ENCODE assay signal across 8 cellular contexts in the genomic region with DNA sequence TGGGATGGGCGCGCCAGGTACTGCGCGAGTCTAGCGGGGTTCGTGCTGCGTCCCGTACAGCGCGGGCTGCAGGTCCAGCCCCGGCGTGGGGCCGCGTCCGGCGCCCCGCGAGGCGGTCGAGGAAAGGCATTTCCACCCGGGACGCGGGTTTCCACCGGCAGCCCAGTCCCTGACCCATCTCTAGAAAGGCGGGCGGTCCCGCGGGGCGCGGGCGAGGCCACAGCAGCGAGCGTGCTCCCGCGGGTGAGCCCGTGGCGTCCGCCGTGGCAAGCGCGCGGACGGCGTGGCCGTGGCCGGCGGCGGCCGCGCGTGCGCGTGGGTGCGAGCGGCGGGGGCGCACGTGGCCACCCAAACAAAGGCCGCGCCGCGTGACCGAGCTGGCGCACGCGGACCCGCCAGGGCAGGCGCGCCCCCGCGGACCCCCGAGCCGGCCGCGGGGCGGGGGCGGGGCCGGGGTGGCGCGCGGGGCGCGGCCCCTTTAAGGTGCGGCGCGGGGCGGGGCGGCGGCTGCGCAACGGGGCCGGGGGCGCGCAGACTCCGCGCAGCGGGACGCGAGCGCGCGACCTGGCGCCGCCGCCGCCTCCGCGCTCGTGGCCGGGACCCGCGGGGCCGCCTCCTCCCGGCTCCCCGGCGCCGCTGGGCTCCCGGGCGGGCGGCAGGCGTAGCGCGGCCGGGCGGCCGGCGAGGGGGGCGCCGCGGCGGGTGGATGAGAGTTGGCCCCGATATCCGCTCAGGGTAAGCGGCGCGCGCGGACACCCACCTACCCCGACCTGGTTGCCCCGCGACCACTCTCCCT. TPM values are rescaled to one million over a fixed set of nuclear protein-coding genes. Genes with fewer than 3 reads are reported as not detected.
DNase-seq lines count a peak whose midpoint lies in the region; ATAC-seq and TF ChIP-seq lines count a peak whose summit lies in the region.

No MANE protein-coding gene starts in this region.

- TF ChIP-seq POLR2A in gastroesophageal sphincter (IDR thresholded peaks at IDR 0.05): no peak

- H3K4me3 ChIP-seq in PC-9: peak overlapping the region; percentile 70
- peak overlapping the region; percentile 77 to 90 for H3K4me3 ChIP-seq in gastroesophageal sphincter
- H3K4me3 ChIP-seq in parathyroid adenoma (ENCODE audit: low read depth, low read length): peak overlapping the region; percentile 41

- H3K9me3 ChIP-seq in PC-9 (ENCODE audit: insufficient read depth, low read depth): peaks cover 5% of the 10 kb centered on the region; the same call in 1 of the 2 replicates
- peaks cover 0 to 5% (median 0%) of the 10 kb centered on the region in 3 donors for H3K9me3 ChIP-seq in gastroesophageal sphincter
- H3K9me3 ChIP-seq in parathyroid adenoma (ENCODE audit: control insufficient read depth, low read length): no peaks in the 10 kb centered on the region

- H3K27ac ChIP-seq in PC-9 (peak overlapping the region; percentile 85), gastroesophageal sphincter (peak overlapping the region in 3 of 4 donors; percentile 69 to 82 (median 70)), parathyroid adenoma (no peak overlapping the region)

- peak overlapping the region; percentile 66 for H2AFZ ChIP-seq in PC-9
- peak overlapping the region; percentile 73 for H2AFZ ChIP-seq in parathyroid adenoma

- H3K4me1 ChIP-seq in PC-9 (replicated peaks; ENCODE audit: insufficient read depth) (peaks cover 45% of the 10 kb centered on the region), gastroesophageal sphincter (peaks cover 0 to 52% (median 38%) of the 10 kb centered on the region in 3 donors), parathyroid adenoma (no peaks in the 10 kb centered on the region)

- CTCF ChIA-PET in PC-9 (lab: Charles Lee): no interaction called here

- BruUV-seq in PC-9 (replicated peaks; lab: Mats Ljungman, UMichigan): TSS peak; percentile 43

- peaks cover 5% of the 10 kb centered on the region; the same call in 1 of the 2 replicates for H3K36me3 ChIP-seq in PC-9 (ENCODE audit: low read depth)
- H3K36me3 ChIP-seq in gastroesophageal sphincter: no peaks in the 10 kb centered on the region
- no peaks in the 10 kb centered on the region for H3K36me3 ChIP-seq in parathyroid adenoma (ENCODE audit: control insufficient read depth, insufficient read depth, low read length)

- H3K9ac ChIP-seq in parathyroid adenoma: no peak overlapping the region

- peak; percentile 79 for DNase-seq in CD1c-positive myeloid dendritic cell (ENCODE audit: extremely low spot score)
- peak in 1 of 2 experiments; percentile 61 for DNase-seq in PC-9
- DNase-seq in activated gamma-delta T cell (lab: John Stamatoyannopoulos, UW): peak; percentile 52

- TF ChIP-seq CTCF in PC-9 (conservative IDR thresholded peaks at IDR 0.05) (no peak), gastroesophageal sphincter (IDR thresholded peaks at IDR 0.05) (peak in 1 of 4 experiments; percentile 9), parathyroid adenoma (IDR thresholded peaks at IDR 0.05) (no peak)

- H3K4me2 ChIP-seq in PC-9 (peak overlapping the region; percentile 95), parathyroid adenoma (ENCODE audit: low read length) (peak overlapping the region; percentile 80)

- peak; percentile 50 for ATAC-seq in GM21423 (IDR thresholded peaks at IDR 0.05; ENCODE audit: unreplicated experiment)
- ATAC-seq in gastroesophageal sphincter: peak; percentile 84
- no peak for ATAC-seq in HG03039 (IDR thresholded peaks at IDR 0.05; ENCODE audit: unreplicated experiment)
- no peak for ATAC-seq in HG03442 (IDR thresholded peaks at IDR 0.05; ENCODE audit: unreplicated experiment)

- TF ChIP-seq EP300 in gastroesophageal sphincter (IDR thresholded peaks at IDR 0.05): no peak

- peaks cover 38% of the 10 kb centered on the region for H4K20me1 ChIP-seq in PC-9 (ENCODE audit: insufficient read depth)

- POLR2A ChIA-PET in PC-9 (lab: Charles Lee; ENCODE audit: unreplicated experiment): no interaction called here

- H3F3A ChIP-seq in PC-9 (ENCODE audit: insufficient read depth, low read depth): peaks cover 25% of the 10 kb centered on the region

- WGBS in gastroesophageal sphincter (ENCODE audit: low coverage in 1 of 2), 2 donors: 0 to 4% methylated on average over 2 to 12 of the region's 141 CpGs

- H3K9me2 ChIP-seq in PC-9 (ENCODE audit: insufficient read depth): no peaks in the 10 kb centered on the region

- intact Hi-C loops in PC-9 (cut with micrococcal nuclease; ENCODE audit: unreplicated experiment): no loop called here

- H3K79me2 ChIP-seq in PC-9 (ENCODE audit: low read depth) (peaks cover 43% of the 10 kb centered on the region), parathyroid adenoma (peaks cover 2% of the 10 kb centered on the region)

- no peaks in the 10 kb centered on the region for H3K27me3 ChIP-seq in PC-9 (ENCODE audit: insufficient read depth, low read depth)
- H3K27me3 ChIP-seq in gastroesophageal sphincter: no peaks in the 10 kb centered on the region
- no peaks in the 10 kb centered on the region for H3K27me3 ChIP-seq in parathyroid adenoma (ENCODE audit: control insufficient read depth, insufficient read depth, low read length)

RNA-seq across cellular contexts. Expression of a gene that starts 39.3 kb away (rescaled TPM):
- total RNA-seq in PC-9 (2021): 37.6 and 55.4 TPM in 2 replicates
- total RNA-seq in gastroesophageal sphincter: 1 to 10 TPM; 1.7 to 4.8 (median 4.3) TPM

RNA-seq across cellular contexts. Expression of a gene that starts 43.4 kb away (rescaled TPM):
- total RNA-seq in PC-9 (2021): 36.4 and 38.2 TPM in 2 replicates
- 10 to 100 TPM; 10.8 to 53.3 (median 33.2) TPM for total RNA-seq in gastroesophageal sphincter

Comparison
In these comparisons a context has a peak if more than half of its experiments do, and no peak if none do; other contexts are left out.
1. ATAC-seq: peak in GM21423 (single experiment) and gastroesophageal sphincter (single experiment); none in HG03039 (single experiment) and HG03442 (single experiment).
2. Peak in every context shown above with its lines, with median percentiles within 50 percentile points of each other: H3K4me3 ChIP-seq.